12 cellular contexts compared by ENCODE assay signal in the genomic region with DNA sequence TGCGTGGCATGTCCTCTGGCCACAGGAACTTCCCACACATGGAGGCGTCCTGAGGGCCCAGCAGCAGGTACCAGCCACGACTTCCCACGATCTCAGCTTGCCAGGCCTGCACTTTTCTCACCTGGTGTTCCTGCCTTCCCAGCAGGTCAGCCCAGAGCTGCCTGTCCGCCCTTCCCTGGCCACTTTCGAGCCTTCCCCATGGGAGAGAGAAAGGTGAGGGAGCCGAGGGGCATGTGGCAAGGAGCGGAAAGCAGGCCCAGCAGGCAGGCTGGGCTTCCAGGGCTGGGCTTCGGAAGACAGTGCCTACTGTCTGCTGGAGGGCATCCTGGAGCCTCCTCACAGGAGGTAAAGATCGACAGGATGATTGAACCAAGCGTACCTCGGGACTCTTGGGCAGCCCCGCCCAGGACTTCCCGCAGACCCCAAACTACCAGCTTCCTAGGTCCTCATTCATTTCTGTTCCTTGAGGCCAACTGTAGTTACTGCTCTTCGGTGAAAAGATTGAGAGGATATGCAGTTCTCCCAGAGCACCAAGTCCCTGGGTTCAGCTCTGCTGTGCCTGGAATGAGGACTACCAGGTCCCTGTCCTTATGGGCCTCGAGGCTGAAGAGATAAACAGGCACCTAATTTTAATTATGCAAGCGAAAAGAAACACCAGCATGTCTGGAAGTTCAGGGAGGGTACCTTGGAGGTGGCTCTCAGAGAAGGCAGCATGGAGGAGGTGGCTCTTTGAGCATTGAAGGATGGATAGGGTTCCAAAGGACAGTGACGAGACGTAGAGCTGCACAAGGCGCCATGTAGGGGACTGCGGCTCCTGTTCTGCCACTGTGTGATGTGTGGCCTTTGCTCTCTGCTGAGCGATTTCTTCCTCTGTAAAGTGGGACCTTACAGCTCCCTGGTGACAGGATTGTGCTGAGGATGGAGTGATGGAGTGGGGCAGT.
DNase-seq lines count a peak whose midpoint lies in the region; ATAC-seq and TF ChIP-seq lines count a peak whose summit lies in the region.
"Had no signal": no experiment of that assay in that cellular context is flagged by ENCODE, and none has a peak within 500 bp of the region (broad histone marks: within the 10 kb centered on the region; RNA-seq: fewer than 3 reads in every experiment).

No MANE protein-coding gene starts in this region.

- no peaks in the 10 kb centered on the region for H3K27me3 Mint-ChIP-seq in nephron (ENCODE audit: low read depth)

- H3K4me3 Mint-ChIP-seq in nephron = peak overlapping the region in 1 of 3 experiments; percentile 2

- ATAC-seq in Right ventricle myocardium inferior (no peak), upper lobe of left lung (ENCODE audit: low FRiP score in 2 of 2) (no peak), GM18519 (IDR thresholded peaks at IDR 0.05; ENCODE audit: low FRiP score, unreplicated experiment) (no peak)
- ATAC-seq: activated CD4-positive, CD25-positive, alpha-beta regulatory T cell treated with anti-CD3 and anti-CD28 coated beads, Interleukin-2, amount 50 U/mL, for 24 hours had no signal

- H3K9me3 Mint-ChIP-seq in nephron = no peaks in the 10 kb centered on the region

- DNase-seq in cardiac muscle cell (ENCODE audit: low read depth in 1 of 2, low spot score in 1 of 2) = no peak
- no peak for DNase-seq in Right ventricle myocardium inferior (ENCODE audit: missing footprints)
- DNase-seq in upper lobe of left lung = no peak
- DNase-seq in DMS153 (lab: John Stamatoyannopoulos, UW) = no peak
- DNase-seq in foreskin fibroblast = no peak
- DNase-seq: activated naive CD4-positive, alpha-beta T cell; NCI-H146; OCI-M1 had no signal

- TF ChIP-seq CTCF in cardiac muscle cell (IDR thresholded peaks at IDR 0.05; ENCODE audit: low read depth, low read length) (no peak), nephron (IDR thresholded peaks at IDR 0.05; ENCODE audit: unreplicated experiment in 3 of 3) (no peak), upper lobe of left lung (IDR thresholded peaks at IDR 0.05) (no peak), foreskin fibroblast (IDR thresholded peaks at IDR 0.05; ENCODE audit: low read depth, low read length) (no peak)

- peaks cover 5% of the 10 kb centered on the region for H3K36me3 Mint-ChIP-seq in nephron (ENCODE audit: low read depth)

- peaks cover 44% of the 10 kb centered on the region for H3K4me1 Mint-ChIP-seq in nephron

- TF ChIP-seq EP300 in upper lobe of left lung (IDR thresholded peaks at IDR 0.05) = no peak

- TF ChIP-seq POLR2A in upper lobe of left lung (IDR thresholded peaks at IDR 0.05) = no peak

- H3K27ac Mint-ChIP-seq in nephron = peak overlapping the region; percentile 68 to 90 (median 90)

- H3K27me3 ChIP-seq in cardiac muscle cell = no peaks in the 10 kb centered on the region
- H3K27me3 ChIP-seq in duodenal mucosa (ENCODE audit: control insufficient read depth in 1 of 2, insufficient read depth in 2 of 2, low read length in 2 of 2) = no peaks in the 10 kb centered on the region
- no peaks in the 10 kb centered on the region for H3K27me3 ChIP-seq in upper lobe of left lung

- H3K27ac ChIP-seq in cardiac muscle cell (peak overlapping the region; percentile 97), duodenal mucosa (ENCODE audit: low read depth, low read length) (peak overlapping the region; percentile 59), upper lobe of left lung (peak overlapping the region; percentile 92 to 96 (median 94))

- H3K9ac ChIP-seq in duodenal mucosa (ENCODE audit: low read depth in 1 of 2, low read length in 2 of 2) = no peak overlapping the region

- no peak overlapping the region for H3K4me3 ChIP-seq in cardiac muscle cell
- H3K4me3 ChIP-seq in duodenal mucosa (ENCODE audit: low read depth in 1 of 2, low read length in 2 of 2) = no peak overlapping the region
- H3K4me3 ChIP-seq in upper lobe of left lung = no peak overlapping the region
- H3K4me3 ChIP-seq in foreskin fibroblast (ENCODE audit: low read depth in 1 of 2, low read length in 2 of 2) = no peak overlapping the region

- intact Hi-C loops in Right ventricle myocardium inferior (cut with DNase I) = no loop called here

- WGBS in upper lobe of left lung, 2 donors = 79 to 85% methylated on average over 12 to 22 of the region's 22 CpGs

- H3K4me1 ChIP-seq in cardiac muscle cell (ENCODE audit: low read depth) (peaks cover 48% of the 10 kb centered on the region), duodenal mucosa (ENCODE audit: control insufficient read depth in 1 of 2, insufficient read depth in 2 of 2, low read length in 2 of 2) (peaks cover 37 to 40% of the 10 kb centered on the region in 2 donors), upper lobe of left lung (peaks cover 81 to 100% (median 85%) of the 10 kb centered on the region in 4 donors)

- H3K36me3 ChIP-seq in cardiac muscle cell (no peaks in the 10 kb centered on the region), duodenal mucosa (ENCODE audit: control insufficient read depth in 1 of 2, insufficient read depth in 2 of 2, low read length in 2 of 2) (peaks cover 0 to 5% of the 10 kb centered on the region in 2 donors), upper lobe of left lung (no peaks in the 10 kb centered on the region)

- H3K9me3 ChIP-seq in cardiac muscle cell (ENCODE audit: low read depth) = no peaks in the 10 kb centered on the region
- H3K9me3 ChIP-seq in duodenal mucosa (ENCODE audit: control insufficient read depth in 1 of 2, low read length in 2 of 2) = no peaks in the 10 kb centered on the region
- H3K9me3 ChIP-seq in upper lobe of left lung = no peaks in the 10 kb centered on the region
